ENCODE assay signal across 12 cellular contexts in genomic region chr5:140608730-140609520, GRCh38. TPM values are rescaled to one million over a fixed set of nuclear protein-coding genes. Genes with fewer than 3 reads are reported as not detected.
DNase-seq lines count a peak whose midpoint lies in the region; ATAC-seq and TF ChIP-seq lines count a peak whose summit lies in the region.
"Had no signal": no experiment of that assay in that cellular context is flagged by ENCODE, and none has a peak within 500 bp of the region (broad histone marks: within the 10 kb centered on the region; RNA-seq: fewer than 3 reads in every experiment).

No MANE protein-coding gene starts in this region.

- no peak for TF ChIP-seq POLR2A in transverse colon (IDR thresholded peaks at IDR 0.05)

- H3K27me3 ChIP-seq in transverse colon, result no peaks in the 10 kb centered on the region
- no peaks in the 10 kb centered on the region for H3K27me3 ChIP-seq in CD4-positive, alpha-beta T cell (ENCODE audit: control insufficient read depth, insufficient read depth, low read length)
- H3K27me3 ChIP-seq: foreskin keratinocyte had no signal

- H3K4me3 Mint-ChIP-seq in CD4-positive, alpha-beta T cell, result no peak overlapping the region
- H3K4me3 Mint-ChIP-seq: activated T-helper 17 cell treated with anti-CD3 and anti-CD28 coated beads, Interleukin-2, amount 50 U/mL, for 72 hours had no signal

- H3K4me1 Mint-ChIP-seq in CD4-positive, alpha-beta T cell (ENCODE audit: low read depth), result peaks cover 8% of the 10 kb centered on the region

- CTCF ChIA-PET in CD4-positive, alpha-beta T cell (lab: Charles Lee), result interaction anchor here (0.6 to 1.5 kb wide), 3 partner anchors 13 to 61 kb away, joined by 3 to 4 read pairs (median 3); partner anchors contain the start of gene EIF4EBP3

- H3K36me3 Mint-ChIP-seq in CD4-positive, alpha-beta T cell (ENCODE audit: low read depth), result no peaks in the 10 kb centered on the region

- H3K4me1 ChIP-seq in transverse colon, result peaks cover 2 to 36% (median 10%) of the 10 kb centered on the region in 4 donors
- H3K4me1 ChIP-seq: foreskin keratinocyte had no signal

- no peak for TF ChIP-seq EP300 in transverse colon (IDR thresholded peaks at IDR 0.05; ENCODE audit: low read depth)

- no peaks in the 10 kb centered on the region for H3K9me3 Mint-ChIP-seq in CD4-positive, alpha-beta T cell
- H3K9me3 Mint-ChIP-seq: activated T-helper 17 cell treated with anti-CD3 and anti-CD28 coated beads, Interleukin-2, amount 50 U/mL, for 72 hours had no signal

- ATAC-seq in left lobe of liver, result peak; percentile 16
- no peak for ATAC-seq in SK-N-SH treated with all-trans-retinoic acid at 6 μM for 48 hours
- no peak for ATAC-seq in CD4-positive, alpha-beta T cell (ENCODE audit: poor library complexity)
- ATAC-seq: activated T-helper 17 cell treated with anti-CD3 and anti-CD28 coated beads, Interleukin-2, amount 50 U/mL, for 72 hours; foreskin keratinocyte had no signal

- no peaks in the 10 kb centered on the region for H3K36me3 ChIP-seq in transverse colon

- H3K27ac ChIP-seq in caudate nucleus (ENCODE audit: low read depth, low read length) (peak overlapping the region; percentile 33), transverse colon (peak overlapping the region; percentile 51 to 81 (median 74))
- H3K27ac ChIP-seq in CD4-positive, alpha-beta T cell (ENCODE audit: low read depth, low read length), result no peak overlapping the region
- H3K27ac ChIP-seq: foreskin keratinocyte had no signal

- in situ Hi-C loops in transverse colon (cut with MboI; ENCODE audit: low pct_ligation_motif_present in 1 of 4, low pct_unique_long_range_greater_than_20kb in 1 of 4, low sequenced_read_pairs in 3 of 4), result no loop called here

- no peaks in the 10 kb centered on the region for H3K9me3 ChIP-seq in transverse colon
- H3K9me3 ChIP-seq in CD4-positive, alpha-beta T cell (ENCODE audit: control insufficient read depth, low read length), result no peaks in the 10 kb centered on the region

- no peak for TF ChIP-seq CTCF in transverse colon (IDR thresholded peaks at IDR 0.05)
- TF ChIP-seq CTCF in CD4-positive, alpha-beta T cell (IDR thresholded peaks at IDR 0.05), result no peak

- peaks cover 22% of the 10 kb centered on the region for H3K27me3 Mint-ChIP-seq in CD4-positive, alpha-beta T cell

- intact Hi-C loops in transverse colon (cut with DNase I; ENCODE audit: low total_unique reads), result no loop called here
- intact Hi-C loops in CD4-positive, alpha-beta T cell (cut with DNase I, micrococcal nuclease), result no loop called here

- no peak overlapping the region for H3K4me3 ChIP-seq in transverse colon

- DNase-seq in M059J (ENCODE audit: low read depth) (peak; percentile 59), caudate nucleus (lab: John Stamatoyannopoulos, UW) (peak in 4 of 61 donors; percentile 13 to 40 (median 32)), left lobe of liver (ENCODE audit: low spot score) (no peak), transverse colon (peak; percentile 80), epidermal melanocyte (ENCODE audit: insufficient read length, low spot score) (no peak), SK-N-DZ (ENCODE audit: low spot score) (no peak)
- DNase-seq in CD4-positive, alpha-beta T cell, result no peak
- DNase-seq: foreskin keratinocyte, NCI-H2171, SHP77 treated with DMSO at 0.1 percent for 48 hours had no signal

- POLR2A ChIA-PET in CD4-positive, alpha-beta T cell (lab: Charles Lee), result interaction anchor here (0.7 kb wide), 1 partner anchor 100 kb away, joined by 5 read pairs; no protein-coding TSS in a partner anchor

- no peak overlapping the region for H3K27ac Mint-ChIP-seq in CD4-positive, alpha-beta T cell
- H3K27ac Mint-ChIP-seq: activated T-helper 17 cell treated with anti-CD3 and anti-CD28 coated beads, Interleukin-2, amount 50 U/mL, for 72 hours had no signal

- whole genome bisulfite sequencing in transverse colon (ENCODE audit: low coverage in 1 of 2), 2 donors, result 51% methylated on average over 4 of the region's 4 CpGs; no CpG with 5 or more reads in 1 of the 2 donors

TF ChIP-seq in SK-N-SH treated with all-trans-retinoic acid at 6 μM for 48 hours, 23 proteins besides CTCF, POLR2A, EP300 and RAD21:
- no peak for TF ChIP-seq ZFP30 (CRISPR knock-in tag; IDR thresholded peaks at IDR 0.05)
- no peak for TF ChIP-seq CREB5 (CRISPR knock-in tag; IDR thresholded peaks at IDR 0.05; ENCODE audit: low read depth)
- no peak for TF ChIP-seq OSR1 (CRISPR knock-in tag; IDR thresholded peaks at IDR 0.05)
- TF ChIP-seq ISL1 (CRISPR knock-in tag; IDR thresholded peaks at IDR 0.05), result no peak
- no peak for TF ChIP-seq PPARA (CRISPR knock-in tag; IDR thresholded peaks at IDR 0.05; ENCODE audit: borderline replicate concordance)
- TF ChIP-seq RARB (CRISPR knock-in tag; IDR thresholded peaks at IDR 0.05), result no peak
- TF ChIP-seq TCF4 (CRISPR knock-in tag; IDR thresholded peaks at IDR 0.05; ENCODE audit: borderline replicate concordance), result no peak
- TF ChIP-seq ZNF70 (CRISPR knock-in tag; IDR thresholded peaks at IDR 0.05), result no peak
- TF ChIP-seq ZNF565 (CRISPR knock-in tag; conservative IDR thresholded peaks at IDR 0.05; ENCODE audit: low read depth), result no peak
- TF ChIP-seq, protein P1, sequence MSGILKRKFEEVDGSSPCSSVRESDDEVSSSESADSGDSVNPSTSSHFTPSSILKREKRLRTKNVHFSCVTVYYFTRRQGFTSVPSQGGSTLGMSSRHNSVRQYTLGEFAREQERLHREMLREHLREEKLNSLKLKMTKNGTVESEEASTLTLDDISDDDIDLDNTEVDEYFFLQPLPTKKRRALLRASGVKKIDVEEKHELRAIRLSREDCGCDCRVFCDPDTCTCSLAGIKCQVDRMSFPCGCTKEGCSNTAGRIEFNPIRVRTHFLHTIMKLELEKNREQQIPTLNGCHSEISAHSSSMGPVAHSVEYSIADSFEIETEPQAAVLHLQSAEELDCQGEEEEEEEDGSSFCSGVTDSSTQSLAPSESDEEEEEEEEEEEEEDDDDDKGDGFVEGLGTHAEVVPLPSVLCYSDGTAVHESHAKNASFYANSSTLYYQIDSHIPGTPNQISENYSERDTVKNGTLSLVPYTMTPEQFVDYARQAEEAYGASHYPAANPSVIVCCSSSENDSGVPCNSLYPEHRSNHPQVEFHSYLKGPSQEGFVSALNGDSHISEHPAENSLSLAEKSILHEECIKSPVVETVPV (CRISPR knock-in tag; IDR thresholded peaks at IDR 0.05), result no peak
TF ChIP-seq in SK-N-SH treated with all-trans-retinoic acid at 6 μM for 48 hours: peak in this region for 0.

RNA-seq across cellular contexts. Expression of gene CD14, which starts 24.1 kb away (rescaled TPM):
- total RNA-seq in M059J (2014; rRNA removed; shearing (Covaris generic)), result 0.47 TPM in 1 of 2 replicates, not detected in the other
- total RNA-seq in left lobe of liver (211 TPM), transverse colon (10 to 100 TPM in 3 of 4 donors, 1 to 10 TPM in 1; 3.6 to 92.4 (median 45.6) TPM)
- 0.56 and 0.64 TPM in 2 replicates for polyA plus RNA-seq in SK-N-DZ (2014; cell fraction: cytosol; rRNA removed)
- 0.73 and 0.74 TPM in 2 replicates for polyA plus RNA-seq in SK-N-DZ (2014; cell fraction: nucleus; rRNA removed)
- total RNA-seq in CD4-positive, alpha-beta T cell, result 1 to 10 TPM; 1.7 to 2.1 TPM
- total RNA-seq: foreskin keratinocyte had no signal

RNA-seq across cellular contexts. Expression of gene TMCO6, which starts 30.3 kb away (rescaled TPM):
- total RNA-seq in M059J (2014; rRNA removed; shearing (Covaris generic)), result 15.2 and 32.7 TPM in 2 replicates
- 15.6 TPM for total RNA-seq in left lobe of liver
- total RNA-seq in transverse colon, result 10 to 100 TPM in 3 of 4 donors, under 1 TPM in 1; 0.75 to 99.2 (median 40.2) TPM
- polyA plus RNA-seq in SK-N-DZ (2014; cell fraction: cytosol; rRNA removed), result 56.5 and 61.6 TPM in 2 replicates
- polyA plus RNA-seq in SK-N-DZ (2014; cell fraction: nucleus; rRNA removed), result 245 and 328 TPM in 2 replicates
- 10 to 100 TPM; 20.9 to 21.1 TPM for total RNA-seq in CD4-positive, alpha-beta T cell

RNA-seq across cellular contexts. Expression of gene NDUFA2, which starts 38.5 kb away (rescaled TPM):
- total RNA-seq in M059J (2014; rRNA removed; shearing (Covaris generic)), result 87.2 and 106 TPM in 2 replicates
- 50.5 TPM for total RNA-seq in left lobe of liver
- total RNA-seq in transverse colon, result 100 to 1,000 TPM in 2 of 4 donors, 10 to 100 TPM in 2; 70.8 to 586 (median 90.7) TPM
- polyA plus RNA-seq in SK-N-DZ (2014; cell fraction: cytosol; rRNA removed), result 156 and 200 TPM in 2 replicates
- 120 and 123 TPM in 2 replicates for polyA plus RNA-seq in SK-N-DZ (2014; cell fraction: nucleus; rRNA removed)
- total RNA-seq in CD4-positive, alpha-beta T cell, result 10 to 100 TPM; 45.5 to 52.4 TPM

RNA-seq across cellular contexts. Expression of gene IK, which starts 38.7 kb away (rescaled TPM):
- 96.8 and 118 TPM in 2 replicates for total RNA-seq in M059J (2014; rRNA removed; shearing (Covaris generic))
- total RNA-seq in left lobe of liver (25.4 TPM), transverse colon (100 to 1,000 TPM in 2 of 4 donors, 10 to 100 TPM in 2; 70.8 to 147 (median 100) TPM)
- polyA plus RNA-seq in SK-N-DZ (2014; cell fraction: cytosol; rRNA removed), result 109 and 122 TPM in 2 replicates
- polyA plus RNA-seq in SK-N-DZ (2014; cell fraction: nucleus; rRNA removed), result 149 and 165 TPM in 2 replicates
- 100 to 1,000 TPM; 194 to 207 TPM for total RNA-seq in CD4-positive, alpha-beta T cell

RNA-seq across cellular contexts. Expression of gene SLC35A4, which starts 44.3 kb away (rescaled TPM):
- total RNA-seq in M059J (2014; rRNA removed; shearing (Covaris generic)), result 29.4 and 33.5 TPM in 2 replicates
- 32.0 TPM for total RNA-seq in left lobe of liver
- 10 to 100 TPM; 39.4 to 75.5 (median 52.6) TPM for total RNA-seq in transverse colon
- polyA plus RNA-seq in SK-N-DZ (2014; cell fraction: cytosol; rRNA removed), result 51.7 and 60.8 TPM in 2 replicates
- 10.4 and 28.0 TPM in 2 replicates for polyA plus RNA-seq in SK-N-DZ (2014; cell fraction: nucleus; rRNA removed)
- total RNA-seq in CD4-positive, alpha-beta T cell, result 10 to 100 TPM; 16.9 to 17.8 TPM

Comparison
In these comparisons a context has a peak if more than half of its experiments do, and no peak if none do; other contexts are left out.
1. DNase-seq: peak in M059J (single experiment) and transverse colon (single experiment); none in left lobe of liver (single experiment), epidermal melanocyte (single experiment), SK-N-DZ (single experiment) and CD4-positive, alpha-beta T cell (0 of 10).